Comparison of ENCODE assay signal across 19 cellular contexts in the genomic region with DNA sequence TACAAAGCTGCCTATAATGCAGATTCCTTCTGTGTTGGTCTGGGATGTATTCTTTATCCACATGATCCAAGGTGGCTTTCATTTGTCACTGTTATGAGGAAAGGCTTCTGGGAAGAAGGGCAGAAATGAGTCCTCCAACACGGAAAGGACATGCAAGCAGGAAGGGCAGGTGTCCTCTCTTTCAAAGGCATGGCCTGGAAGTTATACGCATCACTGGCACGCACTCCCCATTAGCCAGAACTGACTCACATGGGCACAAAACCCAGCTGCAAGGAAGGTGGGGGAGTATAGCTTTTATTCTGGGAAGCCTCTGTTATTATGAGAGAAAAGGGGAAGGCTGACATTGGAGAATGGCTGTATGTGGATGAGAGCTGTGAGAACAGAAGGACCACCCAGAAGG.
"Had no signal": no experiment of that assay in that cellular context is flagged by ENCODE, and none has a peak within 500 bp of the region (broad histone marks: within the 10 kb centered on the region; RNA-seq: fewer than 3 reads in every experiment).

No MANE protein-coding gene starts in this region.

- DNase-seq: central memory CD4-positive, alpha-beta T cell; effector CD4-positive, alpha-beta T cell; gastrocnemius medialis; immature natural killer cell; posterior cingulate gyrus; sigmoid colon; stimulated activated CD4-positive, alpha-beta T cell treated with anti-CD3 and anti-CD28 coated beads, Interleukin-2, amount 100 ng/mL, for 24 hours; stimulated activated CD4-positive, alpha-beta T cell treated with anti-CD3 and anti-CD28 coated beads, Interleukin-4, amount 100 ng/mL, for 4 hours; stimulated activated naive B cell treated with anti-CD40 and anti-IgM and Interleukin-4, amounts not matched to agents 10 μg/mL and 1 μg/mL and 100 μg/mL, for 72 hours; stimulated activated naive CD8-positive, alpha-beta T cell treated with anti-CD3 and anti-CD28 coated beads, Interleukin-15, amount 100 ng/mL, for 72 hours; testis had no signal

- H3K27me3 ChIP-seq: gastrocnemius medialis, right atrium auricular region, sigmoid colon, testis, tibial nerve had no signal

- H3K4me1 Mint-ChIP-seq: immature natural killer cell; memory B cell; mesothelial cell of epicardium; stimulated activated naive B cell treated with anti-CD40 and anti-IgM and Interleukin-4, amounts not matched to agents 10 μg/mL and 1 μg/mL and 100 μg/mL, for 72 hours; stimulated activated naive CD8-positive, alpha-beta T cell treated with anti-CD3 and anti-CD28 coated beads, Interleukin-15, amount 100 ng/mL, for 72 hours had no signal

- H3K9me3 Mint-ChIP-seq: natural killer cell treated with Interleukin-12 subunit alpha and Interleukin-12 subunit beta and Interleukin-15 and Interleukin-18, amount 100 ng/mL, for 72 hours had no signal

- H3K4me3 ChIP-seq: coronary artery, gastrocnemius medialis, right atrium auricular region, sigmoid colon, skin epidermis, testis, tibial nerve had no signal

- H3K36me3 ChIP-seq: gastrocnemius medialis, right atrium auricular region, sigmoid colon, tibial nerve had no signal

- H3K36me3 Mint-ChIP-seq: mesothelial cell of epicardium had no signal

- ATAC-seq: gastrocnemius medialis; left lobe of liver; natural killer cell treated with Interleukin-12 subunit alpha and Interleukin-12 subunit beta and Interleukin-15 and Interleukin-18, amount 100 ng/mL, for 72 hours; stimulated activated naive B cell treated with anti-CD40 and anti-IgM and Interleukin-4, amounts not matched to agents 10 μg/mL and 1 μg/mL and 100 μg/mL, for 72 hours; stimulated activated naive CD8-positive, alpha-beta T cell treated with anti-CD3 and anti-CD28 coated beads, Interleukin-15, amount 100 ng/mL, for 72 hours had no signal

- H3K27ac Mint-ChIP-seq: immature natural killer cell; memory B cell; mesothelial cell of epicardium; natural killer cell treated with Interleukin-12 subunit alpha and Interleukin-12 subunit beta and Interleukin-15 and Interleukin-18, amount 100 ng/mL, for 72 hours; stimulated activated naive B cell treated with anti-CD40 and anti-IgM and Interleukin-4, amounts not matched to agents 10 μg/mL and 1 μg/mL and 100 μg/mL, for 72 hours; stimulated activated naive CD8-positive, alpha-beta T cell treated with anti-CD3 and anti-CD28 coated beads, Interleukin-15, amount 100 ng/mL, for 72 hours had no signal

- H3K4me3 Mint-ChIP-seq: immature natural killer cell; memory B cell; mesothelial cell of epicardium; natural killer cell treated with Interleukin-12 subunit alpha and Interleukin-12 subunit beta and Interleukin-15 and Interleukin-18, amount 100 ng/mL, for 72 hours; stimulated activated naive B cell treated with anti-CD40 and anti-IgM and Interleukin-4, amounts not matched to agents 10 μg/mL and 1 μg/mL and 100 μg/mL, for 72 hours; stimulated activated naive CD8-positive, alpha-beta T cell treated with anti-CD3 and anti-CD28 coated beads, Interleukin-15, amount 100 ng/mL, for 72 hours had no signal
